27 cellular contexts compared by ENCODE assay signal in the genomic region with DNA sequence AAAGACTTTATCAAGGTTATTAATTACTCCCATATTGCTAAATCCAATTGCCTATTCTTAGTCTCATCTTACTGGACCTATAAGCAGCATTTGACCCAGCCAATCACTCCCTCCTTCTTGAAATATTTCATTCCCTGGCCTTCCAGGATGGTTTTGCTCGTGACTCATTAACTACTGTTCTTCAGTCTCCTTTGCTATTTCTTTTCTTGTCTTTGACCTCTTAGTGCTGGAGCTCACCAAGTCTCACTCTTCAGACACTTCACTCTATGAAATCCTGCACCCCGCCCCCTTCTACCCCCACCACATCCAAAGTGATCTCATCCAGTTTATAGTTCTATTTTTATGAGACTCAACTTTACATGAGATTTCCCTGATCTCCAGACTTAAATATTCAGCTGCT.
DNase-seq lines count a peak whose midpoint lies in the region; ATAC-seq, FAIRE-seq and TF ChIP-seq lines count a peak whose summit lies in the region.
"Had no signal": no experiment of that assay in that cellular context is flagged by ENCODE, and none has a peak within 500 bp of the region (broad histone marks: within the 10 kb centered on the region; RNA-seq: fewer than 3 reads in every experiment).

No MANE protein-coding gene starts in this region.

- intact Hi-C loops in HepG2 (cut with micrococcal nuclease; ENCODE audit: unreplicated experiment): no loop called here

- TF ChIP-seq EP300 in HepG2 (IDR thresholded peaks at IDR 0.05; ENCODE audit: low read depth in 2 of 2, low read length in 2 of 2) (no peak), HepG2 (CRISPR knock-in tag; IDR thresholded peaks at IDR 0.05; ENCODE audit: borderline replicate concordance) (no peak)

- no TSS peak for BruUV-seq in HepG2 (replicated peaks; lab: Mats Ljungman, UMichigan)

- CTCF ChIA-PET in HepG2 (lab: Yijun Ruan, JAX; ENCODE audit: low intra/inter-chr PET ratio, low total read pairs): no interaction called here

- no peak overlapping the region for H3K4me2 ChIP-seq in HepG2 (ENCODE audit: low read depth, low read length)

- 2% methylated on average over 2 of the region's 2 CpGs for WGBS in HepG2 (ENCODE audit: low lambda C conversion rate)

- no peak overlapping the region for H3K27ac ChIP-seq in HepG2 (ENCODE audit: extremely low read length, insufficient read depth, low read length)
- H3K27ac ChIP-seq: GM23248, HL-60, Peyer's patch, SJSA1 had no signal

- H3K9ac ChIP-seq in HepG2 (ENCODE audit: insufficient read depth, low read depth, low read length): no peak overlapping the region
- H3K9ac ChIP-seq: GM23248 had no signal

- peak; percentile 36 for DNase-seq in EH (ENCODE audit: low read depth)
- peak; percentile 75 for DNase-seq in RCC 7860 (ENCODE audit: low spot score)
- DNase-seq in fibroblast of pulmonary artery (ENCODE audit: low read depth): peak; percentile 2
- peak; percentile 78 for DNase-seq in renal cortical epithelial cell (ENCODE audit: low read depth)
- DNase-seq in stimulated activated CD4-positive, alpha-beta T cell treated with anti-CD3 and anti-CD28 coated beads, Interleukin-12 subunit alpha, Interleukin-12 subunit beta, amount 100 ng/mL, for 4 hours: no peak
- DNase-seq in SW 1271 (lab: John Stamatoyannopoulos, UW): no peak
- DNase-seq in HepG2 (ENCODE audit: low spot score): no peak
- DNase-seq in putamen (ENCODE audit: low spot score): no peak
- DNase-seq: BE2C; CD4-positive, CD25-positive, alpha-beta regulatory T cell; COR-L47; DMS 273 treated with DMSO at 0.1 percent for 48 hours; DMS79 treated with DMSO at 0.1 percent for 48 hours; GM23248; KG1; NCI-H1092 treated with DMSO at 0.1 percent for 48 hours; NCI-H1436 treated with DMSO at 0.1 percent for 48 hours; NCI-H1930; NCI-H2227 treated with DMSO at 0.1 percent for 48 hours; NCI-H524; NCI-H82; Peyer's patch had no signal

- H3K79me2 ChIP-seq in HepG2 (ENCODE audit: insufficient read depth, low read length): no peaks in the 10 kb centered on the region

- no peak for TF ChIP-seq RAD21 in HepG2 (CRISPR knock-in tag; IDR thresholded peaks at IDR 0.05)

- no peak for ATAC-seq in HepG2

- no peak for TF ChIP-seq POLR2A in HepG2 (IDR thresholded peaks at IDR 0.05; ENCODE audit: insufficient read depth in 1 of 2, low read depth in 2 of 2, low read length in 2 of 2)

- H3K36me3 ChIP-seq in HepG2 (replicated peaks in 1 of 2; ENCODE audit: control insufficient read depth in 1 of 2, insufficient read depth in 2 of 2, low read length in 2 of 2): no peaks in the 10 kb centered on the region
- H3K36me3 ChIP-seq: BE2C, HAP-1, Peyer's patch, SJSA1 had no signal

- in situ Hi-C loops in HepG2 (cut with HindIII; ENCODE audit: extremely low pct_ligation_motif_present, low pct_unique_long_range_greater_than_20kb): no loop called here

- H3K27me3 ChIP-seq in HepG2 (ENCODE audit: control insufficient read depth in 1 of 2, insufficient read depth in 2 of 2, low read length in 2 of 2): no peaks in the 10 kb centered on the region
- H3K27me3 ChIP-seq: BE2C, Peyer's patch, SJSA1 had no signal

- H4K20me1 ChIP-seq in HepG2 (ENCODE audit: insufficient read depth, low read length): no peaks in the 10 kb centered on the region

- H3K4me1 ChIP-seq in HepG2 (ENCODE audit: insufficient read depth, low read length): no peaks in the 10 kb centered on the region
- H3K4me1 ChIP-seq: BE2C, HAP-1, Peyer's patch had no signal

- H3K9me3 ChIP-seq in HepG2 (ENCODE audit: low read length): no peaks in the 10 kb centered on the region
- H3K9me3 ChIP-seq: BE2C, HAP-1, Peyer's patch, SJSA1 had no signal

- POLR2A ChIA-PET in HepG2 (lab: Yijun Ruan, JAX): no interaction called here

- H2AFZ ChIP-seq in HepG2 (ENCODE audit: low read length): no peak overlapping the region
- H2AFZ ChIP-seq: GM23248 had no signal

- no peak for TF ChIP-seq CTCF in fibroblast of pulmonary artery (IDR thresholded peaks at IDR 0.05; ENCODE audit: low read length, missing control alignments)
- TF ChIP-seq CTCF in HepG2 (CRISPR knock-in tag; IDR thresholded peaks at IDR 0.05): no peak

- peak; percentile 79 for FAIRE-seq in RCC 7860 (lab: Jason Lieb, UNC)
- no peak for FAIRE-seq in HepG2 (lab: Jason Lieb, UNC)
- FAIRE-seq: A204.1, GM12891 had no signal

- H3K4me3 ChIP-seq in fibroblast of pulmonary artery (replicated peaks; ENCODE audit: low read depth, low read length): no peak overlapping the region
- no peak overlapping the region for H3K4me3 ChIP-seq in HepG2 (replicated peaks in 1 of 3; ENCODE audit: insufficient read depth in 1 of 3, low read depth in 2 of 3, low read length in 3 of 3)
- H3K4me3 ChIP-seq: GM23248, HAP-1, Peyer's patch, SJSA1 had no signal

TF ChIP-seq in HepG2, 621 proteins besides CTCF, POLR2A, EP300 and RAD21 (continues in another document):
- TF ChIP-seq, protein P1, sequence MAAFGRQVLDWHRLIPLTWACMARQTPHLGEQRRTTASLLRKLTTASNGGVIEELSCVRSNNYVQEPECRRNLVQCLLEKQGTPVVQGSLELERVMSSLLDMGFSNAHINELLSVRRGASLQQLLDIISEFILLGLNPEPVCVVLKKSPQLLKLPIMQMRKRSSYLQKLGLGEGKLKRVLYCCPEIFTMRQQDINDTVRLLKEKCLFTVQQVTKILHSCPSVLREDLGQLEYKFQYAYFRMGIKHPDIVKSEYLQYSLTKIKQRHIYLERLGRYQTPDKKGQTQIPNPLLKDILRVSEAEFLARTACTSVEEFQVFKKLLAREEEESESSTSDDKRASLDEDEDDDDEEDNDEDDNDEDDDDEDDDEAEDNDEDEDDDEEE (CRISPR knock-in tag; IDR thresholded peaks at IDR 0.05): no peak
- TF ChIP-seq AGO1 (IDR thresholded peaks at IDR 0.05; ENCODE audit: low read depth, low read length, poor library complexity, severe bottlenecking) (no peak), ZNF496 (CRISPR knock-in tag; IDR thresholded peaks at IDR 0.05; ENCODE audit: insufficient replicate concordance) (no peak), AKAP8 (CRISPR knock-in tag; IDR thresholded peaks at IDR 0.05) (no peak)
- TF ChIP-seq, protein P2, sequence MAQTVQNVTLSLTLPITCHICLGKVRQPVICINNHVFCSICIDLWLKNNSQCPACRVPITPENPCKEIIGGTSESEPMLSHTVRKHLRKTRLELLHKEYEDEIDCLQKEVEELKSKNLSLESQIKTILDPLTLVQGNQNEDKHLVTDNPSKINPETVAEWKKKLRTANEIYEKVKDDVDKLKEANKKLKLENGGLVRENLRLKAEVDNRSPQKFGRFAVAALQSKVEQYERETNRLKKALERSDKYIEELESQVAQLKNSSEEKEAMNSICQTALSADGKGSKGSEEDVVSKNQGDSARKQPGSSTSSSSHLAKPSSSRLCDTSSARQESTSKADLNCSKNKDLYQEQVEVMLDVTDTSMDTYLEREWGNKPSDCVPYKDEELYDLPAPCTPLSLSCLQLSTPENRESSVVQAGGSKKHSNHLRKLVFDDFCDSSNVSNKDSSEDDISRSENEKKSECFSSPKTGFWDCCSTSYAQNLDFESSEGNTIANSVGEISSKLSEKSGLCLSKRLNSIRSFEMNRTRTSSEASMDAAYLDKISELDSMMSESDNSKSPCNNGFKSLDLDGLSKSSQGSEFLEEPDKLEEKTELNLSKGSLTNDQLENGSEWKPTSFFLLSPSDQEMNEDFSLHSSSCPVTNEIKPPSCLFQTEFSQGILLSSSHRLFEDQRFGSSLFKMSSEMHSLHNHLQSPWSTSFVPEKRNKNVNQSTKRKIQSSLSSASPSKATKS (CRISPR knock-in tag; IDR thresholded peaks at IDR 0.05): no peak
- TF ChIP-seq, protein P3, sequence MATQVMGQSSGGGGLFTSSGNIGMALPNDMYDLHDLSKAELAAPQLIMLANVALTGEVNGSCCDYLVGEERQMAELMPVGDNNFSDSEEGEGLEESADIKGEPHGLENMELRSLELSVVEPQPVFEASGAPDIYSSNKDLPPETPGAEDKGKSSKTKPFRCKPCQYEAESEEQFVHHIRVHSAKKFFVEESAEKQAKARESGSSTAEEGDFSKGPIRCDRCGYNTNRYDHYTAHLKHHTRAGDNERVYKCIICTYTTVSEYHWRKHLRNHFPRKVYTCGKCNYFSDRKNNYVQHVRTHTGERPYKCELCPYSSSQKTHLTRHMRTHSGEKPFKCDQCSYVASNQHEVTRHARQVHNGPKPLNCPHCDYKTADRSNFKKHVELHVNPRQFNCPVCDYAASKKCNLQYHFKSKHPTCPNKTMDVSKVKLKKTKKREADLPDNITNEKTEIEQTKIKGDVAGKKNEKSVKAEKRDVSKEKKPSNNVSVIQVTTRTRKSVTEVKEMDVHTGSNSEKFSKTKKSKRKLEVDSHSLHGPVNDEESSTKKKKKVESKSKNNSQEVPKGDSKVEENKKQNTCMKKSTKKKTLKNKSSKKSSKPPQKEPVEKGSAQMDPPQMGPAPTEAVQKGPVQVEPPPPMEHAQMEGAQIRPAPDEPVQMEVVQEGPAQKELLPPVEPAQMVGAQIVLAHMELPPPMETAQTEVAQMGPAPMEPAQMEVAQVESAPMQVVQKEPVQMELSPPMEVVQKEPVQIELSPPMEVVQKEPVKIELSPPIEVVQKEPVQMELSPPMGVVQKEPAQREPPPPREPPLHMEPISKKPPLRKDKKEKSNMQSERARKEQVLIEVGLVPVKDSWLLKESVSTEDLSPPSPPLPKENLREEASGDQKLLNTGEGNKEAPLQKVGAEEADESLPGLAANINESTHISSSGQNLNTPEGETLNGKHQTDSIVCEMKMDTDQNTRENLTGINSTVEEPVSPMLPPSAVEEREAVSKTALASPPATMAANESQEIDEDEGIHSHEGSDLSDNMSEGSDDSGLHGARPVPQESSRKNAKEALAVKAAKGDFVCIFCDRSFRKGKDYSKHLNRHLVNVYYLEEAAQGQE (IDR thresholded peaks at IDR 0.05; ENCODE audit: borderline replicate concordance in 1 of 2, low read depth in 1 of 2, low read length in 2 of 2): no peak
- TF ChIP-seq, protein P4, sequence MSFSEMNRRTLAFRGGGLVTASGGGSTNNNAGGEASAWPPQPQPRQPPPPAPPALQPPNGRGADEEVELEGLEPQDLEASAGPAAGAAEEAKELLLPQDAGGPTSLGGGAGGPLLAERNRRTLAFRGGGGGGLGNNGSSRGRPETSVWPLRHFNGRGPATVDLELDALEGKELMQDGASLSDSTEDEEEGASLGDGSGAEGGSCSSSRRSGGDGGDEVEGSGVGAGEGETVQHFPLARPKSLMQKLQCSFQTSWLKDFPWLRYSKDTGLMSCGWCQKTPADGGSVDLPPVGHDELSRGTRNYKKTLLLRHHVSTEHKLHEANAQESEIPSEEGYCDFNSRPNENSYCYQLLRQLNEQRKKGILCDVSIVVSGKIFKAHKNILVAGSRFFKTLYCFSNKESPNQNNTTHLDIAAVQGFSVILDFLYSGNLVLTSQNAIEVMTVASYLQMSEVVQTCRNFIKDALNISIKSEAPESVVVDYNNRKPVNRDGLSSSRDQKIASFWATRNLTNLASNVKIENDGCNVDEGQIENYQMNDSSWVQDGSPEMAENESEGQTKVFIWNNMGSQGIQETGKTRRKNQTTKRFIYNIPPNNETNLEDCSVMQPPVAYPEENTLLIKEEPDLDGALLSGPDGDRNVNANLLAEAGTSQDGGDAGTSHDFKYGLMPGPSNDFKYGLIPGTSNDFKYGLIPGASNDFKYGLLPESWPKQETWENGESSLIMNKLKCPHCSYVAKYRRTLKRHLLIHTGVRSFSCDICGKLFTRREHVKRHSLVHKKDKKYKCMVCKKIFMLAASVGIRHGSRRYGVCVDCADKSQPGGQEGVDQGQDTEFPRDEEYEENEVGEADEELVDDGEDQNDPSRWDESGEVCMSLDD (CRISPR knock-in tag; IDR thresholded peaks at IDR 0.05; ENCODE audit: borderline replicate concordance): no peak

Comparison
In these comparisons a context has a peak if more than half of its experiments do, and no peak if none do; other contexts are left out.
1. DNase-seq: peak in EH (single experiment), RCC 7860 (single experiment), fibroblast of pulmonary artery (single experiment) and renal cortical epithelial cell (single experiment); none in stimulated activated CD4-positive, alpha-beta T cell treated with anti-CD3 and anti-CD28 coated beads, Interleukin-12 subunit alpha, Interleukin-12 subunit beta, amount 100 ng/mL, for 4 hours (single experiment), SW 1271 (0 of 2), HepG2 (single experiment) and putamen (single experiment).